In genomic region chr5:132081458-132081857, GRCh38 we compare ENCODE assay signal across 25 cellular contexts. TPM values are rescaled to one million over a fixed set of nuclear protein-coding genes. Genes with fewer than 3 reads are reported as not detected.
"Had no signal": no experiment of that assay in that cellular context is flagged by ENCODE, and none has a peak within 500 bp of the region (broad histone marks: within the 10 kb centered on the region; RNA-seq: fewer than 3 reads in every experiment).

No MANE protein-coding gene starts in this region.

- H3K27ac ChIP-seq: body of pancreas, cardiac muscle cell, heart left ventricle, neutrophil, pancreas, psoas muscle, stomach, transverse colon, uterus, WERI-Rb-1 had no signal

- H3K27ac Mint-ChIP-seq: nephron had no signal

- DNase-seq: activated CD4-positive, CD25-positive, alpha-beta regulatory T cell treated with anti-CD3 and anti-CD28 coated beads, Interleukin-2, amount 50 U/mL, for 72 hours; activated CD8-positive, alpha-beta memory T cell treated with anti-CD3 and anti-CD28 coated beads for 24 hours; activated naive CD4-positive, alpha-beta T cell treated with Interleukin-2 at 50 U/mL for 16 hours; body of pancreas; heart left ventricle; mesenchymal stem cell; right cardiac atrium; stimulated activated CD4-positive, alpha-beta T cell treated with anti-CD3 and anti-CD28 coated beads, Interleukin-12 subunit alpha, Interleukin-12 subunit beta, amount 100 ng/mL, for 4 hours; stimulated activated CD4-positive, alpha-beta T cell treated with anti-CD3 and anti-CD28 coated beads, Interleukin-4, amount 100 ng/mL, for 4 hours; stomach; transverse colon; uterus; WERI-Rb-1 had no signal

- ATAC-seq: body of pancreas, heart left ventricle, pancreas, psoas muscle, right cardiac atrium had no signal

- H3K9me3 ChIP-seq: body of pancreas, heart left ventricle, neutrophil, pancreas, psoas muscle, stomach, transverse colon, uterus had no signal

- H3K4me3 Mint-ChIP-seq: nephron had no signal

- H3K4me1 ChIP-seq: body of pancreas, pancreas, psoas muscle, transverse colon, uterus had no signal

- H3K9me3 Mint-ChIP-seq: nephron had no signal

- H3K36me3 ChIP-seq: cardiac muscle cell, heart left ventricle, neutrophil, pancreas, stomach, transverse colon, uterus, WERI-Rb-1 had no signal

- H3K4me3 ChIP-seq: body of pancreas, cardiac muscle cell, heart left ventricle, pancreas, psoas muscle, stomach, transverse colon, uterus had no signal

- H3K27me3 ChIP-seq: body of pancreas, cardiac muscle cell, heart left ventricle, neutrophil, pancreas, stomach, transverse colon, uterus had no signal

RNA-seq across cellular contexts. Expression of gene CSF2, which starts 7.9 kb away (rescaled TPM):
- total RNA-seq: body of pancreas, cardiac muscle cell, chondrocyte, lower leg skin, myocyte, psoas muscle, right cardiac atrium, stomach, temporal lobe, transverse colon, uterus had no signal

RNA-seq across cellular contexts. Expression of gene IL3, which starts 21.0 kb away (rescaled TPM):
- total RNA-seq: body of pancreas, cardiac muscle cell, chondrocyte, epithelial cell of proximal tubule, fibroblast of villous mesenchyme, heart left ventricle, lower leg skin, mononuclear cell, myocyte, pancreas, psoas muscle, right cardiac atrium, stomach, temporal lobe, transverse colon, uterus had no signal
